9 cellular contexts compared by ENCODE assay signal in the genomic region with DNA sequence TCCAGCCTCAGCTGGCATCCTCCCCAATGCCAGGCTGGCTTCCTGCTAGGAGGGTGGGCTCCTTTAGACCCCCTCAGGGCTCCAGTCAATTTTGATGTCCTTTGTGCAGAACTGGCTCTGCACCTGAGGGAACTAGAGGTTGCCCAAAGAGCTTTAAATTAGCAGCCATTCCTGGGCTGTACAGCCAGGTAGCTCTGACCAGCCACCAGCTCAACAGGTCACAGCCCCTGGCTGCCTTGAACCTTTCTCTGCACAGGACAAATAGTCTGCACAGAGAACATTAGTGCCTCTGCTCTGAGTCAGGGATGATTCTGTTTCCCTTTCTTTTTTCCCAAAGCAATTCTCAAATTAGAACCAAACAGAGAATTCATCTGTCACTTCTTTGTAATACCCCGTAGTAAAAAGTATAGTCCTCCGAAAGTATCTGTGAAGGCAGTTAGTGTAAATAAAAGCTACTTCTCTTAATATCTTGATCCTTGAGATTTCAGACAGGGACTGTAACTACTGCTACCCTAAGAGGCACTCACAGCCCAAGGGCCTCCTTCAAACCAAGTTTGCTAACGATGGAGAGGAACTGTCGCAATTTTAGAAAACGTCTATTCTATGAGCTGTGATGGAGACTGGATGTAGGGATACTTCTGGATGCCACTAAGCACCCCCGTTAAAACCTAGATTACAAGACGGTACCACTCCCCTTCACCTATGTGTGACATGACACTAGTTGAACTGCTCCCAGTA. TPM values are rescaled to one million over a fixed set of nuclear protein-coding genes. Genes with fewer than 3 reads are reported as not detected.
A peak's percentile ranks its signal among the peaks of the same experiment; 100 is the strongest.
DNase-seq lines count a peak whose midpoint lies in the region; ATAC-seq and TF ChIP-seq lines count a peak whose summit lies in the region.
"Had no signal": no experiment of that assay in that cellular context is flagged by ENCODE, and none has a peak within 500 bp of the region (broad histone marks: within the 10 kb centered on the region; RNA-seq: fewer than 3 reads in every experiment).

No MANE protein-coding gene starts in this region.

- no peaks in the 10 kb centered on the region for H3K9me3 Mint-ChIP-seq in T-helper 2 cell treated with Interferon-gamma antibody and Interleukin-4, amounts not matched to agents 5 μg/mL and 100 μg/mL, for 36 hours
- H3K9me3 Mint-ChIP-seq in activated naive CD8-positive, alpha-beta T cell treated with anti-CD3 and anti-CD28 coated beads, Interleukin-2, amount 10 ng/mL, durations not matched to agents 7 days and 5 days = no peaks in the 10 kb centered on the region
- H3K9me3 Mint-ChIP-seq: activated T-helper 1 cell treated with anti-CD3 and anti-CD28 coated beads, Interleukin-12 subunit alpha, Interleukin-12 subunit beta, Interleukin-2, Interleukin-4 antibody, amounts not matched to agents 30 ng/mL and 10 ng/mL and 1 ng/mL, durations not matched to agents 14 hours and 24 hours and 36 hours had no signal

- peak overlapping the region; percentile 55; the same call in 1 of the 2 replicates for H3K23ac ChIP-seq in IMR-90 (ENCODE audit: low read depth, low read length)

- H3K27ac ChIP-seq in IMR-90 (ENCODE audit: insufficient read depth, low read length) (no peak overlapping the region), osteoblast (ENCODE audit: low read depth, low read length) (peak overlapping the region; percentile 40)

- no peak for TF ChIP-seq RAD21 in IMR-90 (IDR thresholded peaks at IDR 0.05; ENCODE audit: low read length)

- peaks cover 64% of the 10 kb centered on the region for H3K79me2 ChIP-seq in osteoblast (ENCODE audit: insufficient read depth, low read length)

- no peak overlapping the region for H2AK9ac ChIP-seq in IMR-90 (replicated peaks; ENCODE audit: low read depth, low read length, poor library complexity)

- in situ Hi-C loops in IMR-90 (cut with MboI; ENCODE audit: low sequenced_read_pairs) = no loop called here

- no peaks in the 10 kb centered on the region for H3K27me3 ChIP-seq in IMR-90 (ENCODE audit: control insufficient read depth, insufficient read depth, low read length)
- H3K27me3 ChIP-seq in osteoblast (ENCODE audit: insufficient read depth, low read length) = no peaks in the 10 kb centered on the region

- H2BK15ac ChIP-seq in IMR-90 (ENCODE audit: low read depth, low read length) = no peak overlapping the region

- no peak for TF ChIP-seq POLR2A in IMR-90 (IDR thresholded peaks at IDR 0.05; ENCODE audit: low read depth, low read length)

- no peak overlapping the region for H4K91ac ChIP-seq in IMR-90 (ENCODE audit: insufficient read depth, low read depth, low read length)

- no peak overlapping the region for H3K18ac ChIP-seq in IMR-90 (ENCODE audit: low read depth, low read length)

- H3K14ac ChIP-seq in IMR-90 (replicated peaks; ENCODE audit: low read depth, low read length) = no peak overlapping the region

- dilution Hi-C loops in IMR-90 (cut with HindIII; ENCODE audit: low sequenced_read_pairs, unreplicated experiment) = no loop called here

- H3K9me3 ChIP-seq in IMR-90 (ENCODE audit: control insufficient read depth, insufficient read depth, low read length) (no peaks in the 10 kb centered on the region), osteoblast (ENCODE audit: low read depth, low read length) (no peaks in the 10 kb centered on the region)

- H2BK5ac ChIP-seq in IMR-90 (ENCODE audit: low read depth, low read length, poor library complexity, severe bottlenecking) = no peak overlapping the region

- intact Hi-C loops in IMR-90 (cut with micrococcal nuclease) = no loop called here

- peaks cover 11% of the 10 kb centered on the region for H3K4me1 ChIP-seq in IMR-90 (ENCODE audit: control insufficient read depth, insufficient read depth, low read length)
- peaks cover 31% of the 10 kb centered on the region for H3K4me1 ChIP-seq in osteoblast (ENCODE audit: insufficient read depth, low read length)

- no peak overlapping the region for H3K4me3 ChIP-seq in IMR-90 (ENCODE audit: insufficient read depth, low read depth, low read length)
- H3K4me3 ChIP-seq in osteoblast (ENCODE audit: insufficient read depth, low read length) = peak overlapping the region; percentile 50

- POLR2A ChIA-PET in IMR-90 (lab: Charles Lee; ENCODE audit: unreplicated experiment) = no interaction called here
- POLR2A ChIA-PET in activated naive CD8-positive, alpha-beta T cell treated with anti-CD3 and anti-CD28 coated beads, Interleukin-2, amount 10 ng/mL, durations not matched to agents 7 days and 5 days (lab: Charles Lee) = interaction anchor here (1.2 kb wide), 1 partner anchor 10 kb away, joined by 3 read pairs; no protein-coding TSS in a partner anchor

- peaks cover 58% of the 10 kb centered on the region for H3K4me1 Mint-ChIP-seq in T-helper 2 cell treated with Interferon-gamma antibody and Interleukin-4, amounts not matched to agents 5 μg/mL and 100 μg/mL, for 36 hours (ENCODE audit: low read depth)
- peaks cover 34% of the 10 kb centered on the region for H3K4me1 Mint-ChIP-seq in activated naive CD8-positive, alpha-beta T cell treated with anti-CD3 and anti-CD28 coated beads, Interleukin-2, amount 10 ng/mL, durations not matched to agents 7 days and 5 days

- H3K4me2 ChIP-seq in IMR-90 (ENCODE audit: low read depth, low read length) = peak overlapping the region; percentile 64
- H3K4me2 ChIP-seq in osteoblast (ENCODE audit: insufficient read depth, low read length) = peak overlapping the region; percentile 73

- no peak for DNase-seq in T-helper 2 cell treated with Interferon-gamma antibody and Interleukin-4, amounts not matched to agents 5 μg/mL and 100 μg/mL, for 36 hours (ENCODE audit: low spot score)
- DNase-seq in T-helper 2 cell = no peak
- no peak for DNase-seq in IMR-90
- DNase-seq in activated naive CD8-positive, alpha-beta T cell treated with anti-CD3 and anti-CD28 coated beads, Interleukin-2, amount 10 ng/mL, durations not matched to agents 7 days and 5 days = no peak
- no peak for DNase-seq in osteoblast (ENCODE audit: insufficient read length, low spot score, missing footprints)
- DNase-seq in NK-92 (lab: John Stamatoyannopoulos, UW; ENCODE audit: unreplicated experiment) = no peak
- no peak for DNase-seq in occipital lobe (lab: John Stamatoyannopoulos, UW)
- no peak for DNase-seq in stimulated activated CD4-positive, alpha-beta T cell treated with anti-CD3 and anti-CD28 coated beads, Interleukin-2, amount 100 ng/mL, for 48 hours

- CTCF ChIA-PET in IMR-90 (lab: Yijun Ruan, JAX) = no interaction called here

- no peak for ATAC-seq in IMR-90 (ENCODE audit: low read depth)
- no peak for ATAC-seq in activated naive CD8-positive, alpha-beta T cell treated with anti-CD3 and anti-CD28 coated beads, Interleukin-2, amount 10 ng/mL, durations not matched to agents 7 days and 5 days (ENCODE audit: low read depth)

- no peaks in the 10 kb centered on the region for H3K27me3 Mint-ChIP-seq in T-helper 2 cell treated with Interferon-gamma antibody and Interleukin-4, amounts not matched to agents 5 μg/mL and 100 μg/mL, for 36 hours (ENCODE audit: low read depth)
- no peaks in the 10 kb centered on the region for H3K27me3 Mint-ChIP-seq in activated naive CD8-positive, alpha-beta T cell treated with anti-CD3 and anti-CD28 coated beads, Interleukin-2, amount 10 ng/mL, durations not matched to agents 7 days and 5 days

- H4K5ac ChIP-seq in IMR-90 (ENCODE audit: low read depth, low read length) = no peak overlapping the region

- no peak overlapping the region for H2BK20ac ChIP-seq in IMR-90 (ENCODE audit: low read depth, low read length)

- H4K20me1 ChIP-seq in IMR-90 (ENCODE audit: insufficient read depth, low read length) (peaks cover 10% of the 10 kb centered on the region; the same call in 1 of the 2 replicates), osteoblast (ENCODE audit: insufficient read depth, low read length) (peaks cover 4% of the 10 kb centered on the region)

- H3K79me1 ChIP-seq in IMR-90 (ENCODE audit: low read depth in 1 of 2, low read length in 2 of 2) = peaks cover 19 to 44% of the 10 kb centered on the region in 2 experiments

- H2AFZ ChIP-seq in IMR-90 (replicated peaks; ENCODE audit: low read length, poor library complexity) = no peak overlapping the region
- peak overlapping the region; percentile 52 for H2AFZ ChIP-seq in osteoblast (ENCODE audit: low read length)

- H2BK120ac ChIP-seq in IMR-90 (ENCODE audit: low read depth, low read length) = no peak overlapping the region

- no peak overlapping the region for H3K9ac ChIP-seq in IMR-90 (ENCODE audit: low read depth, low read length)

- peak overlapping the region; percentile 44 for H3K4me3 Mint-ChIP-seq in T-helper 2 cell treated with Interferon-gamma antibody and Interleukin-4, amounts not matched to agents 5 μg/mL and 100 μg/mL, for 36 hours
- H3K4me3 Mint-ChIP-seq in activated naive CD8-positive, alpha-beta T cell treated with anti-CD3 and anti-CD28 coated beads, Interleukin-2, amount 10 ng/mL, durations not matched to agents 7 days and 5 days = peak overlapping the region; percentile 25

- peaks cover 35% of the 10 kb centered on the region for H3K36me3 Mint-ChIP-seq in T-helper 2 cell treated with Interferon-gamma antibody and Interleukin-4, amounts not matched to agents 5 μg/mL and 100 μg/mL, for 36 hours (ENCODE audit: low read depth)
- peaks cover 19% of the 10 kb centered on the region for H3K36me3 Mint-ChIP-seq in activated naive CD8-positive, alpha-beta T cell treated with anti-CD3 and anti-CD28 coated beads, Interleukin-2, amount 10 ng/mL, durations not matched to agents 7 days and 5 days

- BruUV-seq in IMR-90 (replicated peaks; lab: Mats Ljungman, UMichigan) = no TSS peak

- peak overlapping the region; percentile 27; the same call in 1 of the 2 replicates for H2AK5ac ChIP-seq in IMR-90 (ENCODE audit: low read depth, low read length)

- no CpG with 5 or more reads among the region's 7 CpGs for WGBS in IMR-90 (ENCODE audit: extremely low coverage in 2 of 2, insufficient read length in 1 of 2), 2 experiments

- H3K36me3 ChIP-seq in IMR-90 (ENCODE audit: control insufficient read depth, insufficient read depth, low read length) (peaks cover 3% of the 10 kb centered on the region; the same call in 1 of the 2 replicates), osteoblast (ENCODE audit: insufficient read depth, low read length) (no peaks in the 10 kb centered on the region)

- no peak overlapping the region for H3K4ac ChIP-seq in IMR-90 (ENCODE audit: low read depth, low read length)

- H4K8ac ChIP-seq in IMR-90 (ENCODE audit: low read depth in 2 of 2, low read length in 2 of 2) = no peak overlapping the region

- H3K27ac Mint-ChIP-seq in T-helper 2 cell treated with Interferon-gamma antibody and Interleukin-4, amounts not matched to agents 5 μg/mL and 100 μg/mL, for 36 hours = peak overlapping the region; percentile 4
- peak overlapping the region; percentile 4 for H3K27ac Mint-ChIP-seq in activated naive CD8-positive, alpha-beta T cell treated with anti-CD3 and anti-CD28 coated beads, Interleukin-2, amount 10 ng/mL, durations not matched to agents 7 days and 5 days
- H3K27ac Mint-ChIP-seq: activated T-helper 1 cell treated with anti-CD3 and anti-CD28 coated beads, Interleukin-12 subunit alpha, Interleukin-12 subunit beta, Interleukin-2, Interleukin-4 antibody, amounts not matched to agents 30 ng/mL and 10 ng/mL and 1 ng/mL, durations not matched to agents 14 hours and 24 hours and 36 hours had no signal

- no peak overlapping the region for H3K56ac ChIP-seq in IMR-90 (ENCODE audit: extremely low read depth, insufficient read depth, low read length)

- no peak for TF ChIP-seq CTCF in IMR-90 (conservative IDR thresholded peaks at IDR 0.05; ENCODE audit: low read depth, low read length)
- no peak for TF ChIP-seq CTCF in osteoblast (IDR thresholded peaks at IDR 0.05; ENCODE audit: extremely low read depth, low read depth, low read length)

- no peaks in the 10 kb centered on the region; the same call in 1 of the 2 replicates for H3K9me1 ChIP-seq in IMR-90 (ENCODE audit: insufficient read depth, low read length)

RNA-seq across cellular contexts. Expression of a gene that starts 3.0 kb away (rescaled TPM):
- 1.1 and 1.9 TPM in 2 replicates for total RNA-seq in IMR-90 (2012; rRNA removed)
- 2.5 and 3.9 TPM in 2 replicates for polyA plus RNA-seq in IMR-90 (2012; rRNA removed)
- 1.1 and 1.5 TPM in 2 replicates for polyA plus RNA-seq in IMR-90 (2012; cell fraction: cytosol; rRNA removed)
- polyA plus RNA-seq in IMR-90 (2012; cell fraction: nucleus; rRNA removed; ENCODE audit: low replicate concordance) = 7.9 and 15.0 TPM in 2 replicates
- total RNA-seq in activated naive CD8-positive, alpha-beta T cell treated with anti-CD3 and anti-CD28 coated beads, Interleukin-2, amount 10 ng/mL, durations not matched to agents 7 days and 5 days = 10 to 100 TPM; 41.2 to 43.5 TPM
- 10.3 and 14.8 TPM in 2 replicates for total RNA-seq in osteoblast
- total RNA-seq in occipital lobe = 22.3 TPM
